ENCODE assay signal across 1 cellular context in the genomic region with DNA sequence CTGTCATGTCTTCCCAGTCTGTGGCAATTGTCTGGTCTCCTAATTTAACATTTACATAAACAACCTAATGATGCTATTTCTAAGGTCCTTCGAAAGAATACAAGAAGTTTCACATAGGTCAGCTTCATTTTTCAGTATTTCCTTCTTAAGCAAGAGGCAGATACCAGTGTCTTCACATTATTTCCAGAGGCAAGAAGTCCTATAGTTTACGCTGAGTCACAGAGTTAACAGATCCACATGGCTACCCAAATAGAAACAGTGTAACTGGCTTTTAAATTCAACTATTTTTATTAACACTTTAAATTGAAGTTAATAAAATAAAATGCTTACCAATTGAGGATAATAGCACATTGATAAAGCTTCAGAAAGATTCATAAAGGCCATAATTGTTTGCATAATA.
TF ChIP-seq lines count a peak whose summit lies in the region.

No MANE protein-coding gene starts in this region.

TF ChIP-seq in A549, 52 proteins besides CTCF, POLR2A, EP300 and RAD21:
- TF ChIP-seq MAFK (IDR thresholded peaks at IDR 0.05; ENCODE audit: partially characterized antibody), result peak; percentile 63
- no peak for TF ChIP-seq PHF8 (IDR thresholded peaks at IDR 0.05; ENCODE audit: borderline replicate concordance, low read depth)
- no peak for TF ChIP-seq FOXS1 (CRISPR knock-in tag; IDR thresholded peaks at IDR 0.05)
- no peak for TF ChIP-seq RCOR1 (IDR thresholded peaks at IDR 0.05; ENCODE audit: low read depth, low read length)
TF ChIP-seq in A549: peak in this region for 1.
